3 cellular contexts compared by ENCODE assay signal in the genomic region with DNA sequence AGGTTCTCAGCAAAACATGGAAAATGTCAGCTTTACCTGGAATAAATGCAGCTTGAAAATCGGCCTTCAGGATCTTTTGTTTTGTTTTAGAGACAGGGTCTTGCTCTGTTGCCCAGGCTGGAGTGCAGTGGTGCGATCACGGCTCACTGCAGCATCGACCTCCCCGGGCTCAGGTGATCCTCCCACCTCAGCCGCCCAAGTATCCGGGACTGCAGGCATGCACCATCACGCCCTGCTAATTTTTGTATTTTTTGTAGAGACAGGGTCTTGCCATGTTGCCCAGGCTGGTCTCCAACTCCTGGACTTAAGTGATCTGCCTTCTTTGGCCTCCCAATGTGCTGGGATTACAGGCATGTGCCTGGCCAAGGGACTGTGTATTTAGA. TPM values are rescaled to one million over a fixed set of nuclear protein-coding genes. Genes with fewer than 3 reads are reported as not detected.
"Had no signal": no experiment of that assay in that cellular context is flagged by ENCODE, and none has a peak within 500 bp of the region (broad histone marks: within the 10 kb centered on the region; RNA-seq: fewer than 3 reads in every experiment).

No MANE protein-coding gene starts in this region.

RNA-seq across cellular contexts. Expression of gene DACT2, which starts 7.5 kb away (rescaled TPM):
- total RNA-seq: activated CD8-positive, alpha-beta T cell treated with anti-CD3 and anti-CD28 coated beads, Interleukin-2, amount 10 ng/mL, durations not matched to agents 7 days and 5 days; activated naive CD8-positive, alpha-beta T cell treated with anti-CD3 and anti-CD28 coated beads, Interleukin-2, amount 10 ng/mL, durations not matched to agents 7 days and 5 days; ascending aorta had no signal
